ENCODE assay signal across 8 cellular contexts in genomic region chr2:168552450-168552856, GRCh38.
DNase-seq lines count a peak whose midpoint lies in the region; ATAC-seq and TF ChIP-seq lines count a peak whose summit lies in the region.

No MANE protein-coding gene starts in this region.

- H3K9me3 ChIP-seq in CD4-positive, alpha-beta T cell (ENCODE audit: control insufficient read depth, low read length) = no peaks in the 10 kb centered on the region
- H3K9me3 ChIP-seq in esophagus muscularis mucosa = no peaks in the 10 kb centered on the region
- H3K9me3 ChIP-seq in gastrocnemius medialis = no peaks in the 10 kb centered on the region
- H3K9me3 ChIP-seq in stomach = no peaks in the 10 kb centered on the region

- WGBS in esophagus muscularis mucosa = 51% methylated on average over 2 of the region's 2 CpGs
- 29 to 54% (median 47%) methylated on average over 2 of the region's 2 CpGs for WGBS in stomach, 5 donors

- CTCF ChIA-PET in CD4-positive, alpha-beta T cell (lab: Charles Lee) = no interaction called here

- TF ChIP-seq POLR2A in esophagus muscularis mucosa (IDR thresholded peaks at IDR 0.05; ENCODE audit: low read depth) (no peak), gastrocnemius medialis (IDR thresholded peaks at IDR 0.05) (no peak), stomach (IDR thresholded peaks at IDR 0.05) (no peak)

- TF ChIP-seq EP300 in esophagus muscularis mucosa (IDR thresholded peaks at IDR 0.05) = no peak
- TF ChIP-seq EP300 in stomach (IDR thresholded peaks at IDR 0.05) = no peak

- H3K27ac Mint-ChIP-seq in CD4-positive, alpha-beta T cell = peak overlapping the region; percentile 2

- intact Hi-C loops in CD4-positive, alpha-beta T cell (cut with DNase I, micrococcal nuclease) = no loop called here
- intact Hi-C loops in esophagus muscularis mucosa (cut with DNase I) = no loop called here
- intact Hi-C loops in gastrocnemius medialis (cut with DNase I; ENCODE audit: low total_unique reads) = no loop called here
- intact Hi-C loops in stomach (cut with DNase I; ENCODE audit: low total_unique reads) = no loop called here

- H3K4me1 ChIP-seq in esophagus muscularis mucosa (peaks cover 5 to 17% (median 7%) of the 10 kb centered on the region in 4 donors), gastrocnemius medialis (no peaks in the 10 kb centered on the region), stomach (peaks cover 0 to 33% (median 5%) of the 10 kb centered on the region in 4 donors)

- no peak for ATAC-seq in CD4-positive, alpha-beta T cell (ENCODE audit: poor library complexity)
- ATAC-seq in HG03442 (IDR thresholded peaks at IDR 0.05; ENCODE audit: unreplicated experiment) (peak; percentile 98), gastrocnemius medialis (no peak)

- no peak for DNase-seq in CD4-positive, alpha-beta T cell
- DNase-seq in GM20000 (ENCODE audit: low spot score) (peak; percentile 58), NOMO-1 treated with dmso at 0.1 percent for 144 hours (lab: John Stamatoyannopoulos, UW; ENCODE audit: unreplicated experiment) (peak; percentile 76), esophagus muscularis mucosa (ENCODE audit: extremely low spot score) (no peak), gastrocnemius medialis (no peak), stomach (no peak)
- DNase-seq in activated CD8-positive, alpha-beta memory T cell treated with anti-CD3 and anti-CD28 coated beads, Interleukin-2, amount 50 U/mL, for 48 hours = no peak

- no peaks in the 10 kb centered on the region for H3K27me3 ChIP-seq in CD4-positive, alpha-beta T cell (ENCODE audit: control insufficient read depth, insufficient read depth, low read length)
- H3K27me3 ChIP-seq in esophagus muscularis mucosa (no peaks in the 10 kb centered on the region), gastrocnemius medialis (no peaks in the 10 kb centered on the region), stomach (no peaks in the 10 kb centered on the region)

- no peak for TF ChIP-seq CTCF in CD4-positive, alpha-beta T cell (IDR thresholded peaks at IDR 0.05)
- no peak for TF ChIP-seq CTCF in GM20000 (IDR thresholded peaks at IDR 0.05; ENCODE audit: extremely low read depth, missing control alignments)
- no peak for TF ChIP-seq CTCF in esophagus muscularis mucosa (IDR thresholded peaks at IDR 0.05)
- TF ChIP-seq CTCF in gastrocnemius medialis (IDR thresholded peaks at IDR 0.05 in 4 of 5, conservative IDR thresholded peaks at IDR 0.05 in 1 of 5) = no peak
- TF ChIP-seq CTCF in stomach (IDR thresholded peaks at IDR 0.05) = no peak

- in situ Hi-C loops in gastrocnemius medialis (cut with MboI; ENCODE audit: low sequenced_read_pairs in 4 of 4) = no loop called here

- H3K36me3 ChIP-seq in esophagus muscularis mucosa (peaks cover 0 to 8% (median 0%) of the 10 kb centered on the region in 4 donors), gastrocnemius medialis (no peaks in the 10 kb centered on the region), stomach (peaks cover 0 to 21% (median 7%) of the 10 kb centered on the region in 4 donors)

- H3K4me1 Mint-ChIP-seq in CD4-positive, alpha-beta T cell (ENCODE audit: low read depth) = peaks cover 30% of the 10 kb centered on the region

- peaks cover 17% of the 10 kb centered on the region for H3K36me3 Mint-ChIP-seq in CD4-positive, alpha-beta T cell (ENCODE audit: low read depth)

- H3K4me3 ChIP-seq in esophagus muscularis mucosa = no peak overlapping the region
- H3K4me3 ChIP-seq in gastrocnemius medialis = no peak overlapping the region
- no peak overlapping the region for H3K4me3 ChIP-seq in stomach

- POLR2A ChIA-PET in CD4-positive, alpha-beta T cell (lab: Charles Lee) = interaction anchor here (0.7 kb wide), 1 partner anchor 15 kb away, joined by 3 read pairs; no protein-coding TSS in a partner anchor

- no peak overlapping the region for H3K4me3 Mint-ChIP-seq in CD4-positive, alpha-beta T cell

- H3K27me3 Mint-ChIP-seq in CD4-positive, alpha-beta T cell = no peaks in the 10 kb centered on the region

- no peak overlapping the region for H3K27ac ChIP-seq in CD4-positive, alpha-beta T cell (ENCODE audit: low read depth, low read length)
- H3K27ac ChIP-seq in esophagus muscularis mucosa (replicated peaks in 1 of 4) (no peak overlapping the region), gastrocnemius medialis (no peak overlapping the region), stomach (peak overlapping the region in 2 of 5 donors; percentile 26 to 61)

- H3K9me3 Mint-ChIP-seq in CD4-positive, alpha-beta T cell = no peaks in the 10 kb centered on the region

Comparison
In these comparisons a context has a peak if more than half of its experiments do, and no peak if none do; other contexts are left out.
1. DNase-seq: peak in GM20000 (single experiment) and NOMO-1 treated with dmso at 0.1 percent for 144 hours (single experiment); none in CD4-positive, alpha-beta T cell (0 of 10), esophagus muscularis mucosa (single experiment), gastrocnemius medialis (0 of 2), activated CD8-positive, alpha-beta memory T cell treated with anti-CD3 and anti-CD28 coated beads, Interleukin-2, amount 50 U/mL, for 48 hours (single experiment) and stomach (single experiment).